16 cellular contexts compared by ENCODE assay signal in genomic region chr9:137220317-137221094, GRCh38. TPM values are rescaled to one million over a fixed set of nuclear protein-coding genes. Genes with fewer than 3 reads are reported as not detected.
DNase-seq lines count a peak whose midpoint lies in the region; ATAC-seq and TF ChIP-seq lines count a peak whose summit lies in the region.
"Had no signal": no experiment of that assay in that cellular context is flagged by ENCODE, and none has a peak within 500 bp of the region (broad histone marks: within the 10 kb centered on the region; RNA-seq: fewer than 3 reads in every experiment).

No MANE protein-coding gene starts in this region.

- TF ChIP-seq RAD21 in IMR-90 (IDR thresholded peaks at IDR 0.05; ENCODE audit: low read length): no peak

- no peak overlapping the region for H2BK5ac ChIP-seq in IMR-90 (ENCODE audit: low read depth, low read length, poor library complexity, severe bottlenecking)

- no peak overlapping the region for H3K4me2 ChIP-seq in IMR-90 (ENCODE audit: low read depth, low read length)

- intact Hi-C loops in activated naive CD4-positive, alpha-beta T cell treated with anti-CD3 and anti-CD28 coated beads for 36 hours (cut with micrococcal nuclease): loop anchor here (10.0 kb wide), 1 partner anchor 336 kb away; the partner anchor contains the start of gene TRAF2
- intact Hi-C loops in IMR-90 (cut with micrococcal nuclease): no loop called here

- H3K27me3 ChIP-seq in IMR-90 (ENCODE audit: control insufficient read depth, insufficient read depth, low read length): no peaks in the 10 kb centered on the region
- H3K27me3 ChIP-seq: pancreas had no signal

- H3K56ac ChIP-seq in IMR-90 (ENCODE audit: extremely low read depth, insufficient read depth, low read length): no peak overlapping the region

- no peak overlapping the region for H4K5ac ChIP-seq in IMR-90 (ENCODE audit: low read depth, low read length)

- no peak overlapping the region for H4K91ac ChIP-seq in IMR-90 (ENCODE audit: insufficient read depth, low read depth, low read length)

- H3K9me3 Mint-ChIP-seq in activated naive CD4-positive, alpha-beta T cell treated with anti-CD3 and anti-CD28 coated beads for 36 hours: no peaks in the 10 kb centered on the region
- no peaks in the 10 kb centered on the region for H3K9me3 Mint-ChIP-seq in activated naive CD8-positive, alpha-beta T cell treated with anti-CD3 and anti-CD28 coated beads, Interleukin-2, amount 50 U/mL, for 24 hours
- no peaks in the 10 kb centered on the region for H3K9me3 Mint-ChIP-seq in neural crest cell

- H3K4me3 ChIP-seq in IMR-90 (ENCODE audit: insufficient read depth, low read depth, low read length): no peak overlapping the region

- no peak for ATAC-seq in IMR-90 (ENCODE audit: low read depth)
- ATAC-seq in activated naive CD8-positive, alpha-beta T cell treated with anti-CD3 and anti-CD28 coated beads, Interleukin-2, amount 50 U/mL, for 24 hours: no peak
- ATAC-seq: pancreas had no signal

- H3K14ac ChIP-seq in IMR-90 (replicated peaks; ENCODE audit: low read depth, low read length): no peak overlapping the region

- no peak overlapping the region for H2BK20ac ChIP-seq in IMR-90 (ENCODE audit: low read depth, low read length)

- H3K23ac ChIP-seq in IMR-90 (ENCODE audit: low read depth, low read length): no peak overlapping the region

- H2BK120ac ChIP-seq in IMR-90 (ENCODE audit: low read depth, low read length): no peak overlapping the region

- peak overlapping the region; percentile 40 for H3K4me3 Mint-ChIP-seq in activated naive CD4-positive, alpha-beta T cell treated with anti-CD3 and anti-CD28 coated beads for 36 hours
- H3K4me3 Mint-ChIP-seq in activated naive CD8-positive, alpha-beta T cell treated with anti-CD3 and anti-CD28 coated beads, Interleukin-2, amount 50 U/mL, for 24 hours: peak overlapping the region; percentile 17
- H3K4me3 Mint-ChIP-seq in neural crest cell: peak overlapping the region; percentile 54

- no peak overlapping the region for H2AK5ac ChIP-seq in IMR-90 (ENCODE audit: low read depth, low read length)

- no peaks in the 10 kb centered on the region for H3K9me3 ChIP-seq in IMR-90 (ENCODE audit: control insufficient read depth, insufficient read depth, low read length)
- H3K9me3 ChIP-seq: pancreas had no signal

- POLR2A ChIA-PET in IMR-90 (lab: Charles Lee; ENCODE audit: unreplicated experiment): interaction anchor here (0.5 kb wide), 1 partner anchor 12 kb away, joined by 4 read pairs; no protein-coding TSS in a partner anchor

- no peaks in the 10 kb centered on the region for H4K20me1 ChIP-seq in IMR-90 (ENCODE audit: insufficient read depth, low read length)

- peaks cover 17% of the 10 kb centered on the region for H3K4me1 ChIP-seq in IMR-90 (ENCODE audit: control insufficient read depth, insufficient read depth, low read length)

- H4K8ac ChIP-seq in IMR-90 (ENCODE audit: low read depth in 2 of 2, low read length in 2 of 2): no peak overlapping the region

- TF ChIP-seq POLR2A in IMR-90 (IDR thresholded peaks at IDR 0.05; ENCODE audit: low read depth, low read length): no peak

- H3K9me1 ChIP-seq in IMR-90 (ENCODE audit: insufficient read depth, low read length): peaks cover 3% of the 10 kb centered on the region; the same call in 1 of the 2 replicates

- no peak overlapping the region for H3K27ac ChIP-seq in IMR-90 (ENCODE audit: insufficient read depth, low read length)
- H3K27ac ChIP-seq: epithelial cell of prostate had no signal

- no peak for DNase-seq in activated naive CD4-positive, alpha-beta T cell treated with anti-CD3 and anti-CD28 coated beads for 36 hours
- DNase-seq in activated naive CD4-positive, alpha-beta T cell treated with anti-CD3 and anti-CD28 coated beads, Interleukin-2, amount 50 U/mL, for 16 hours: no peak
- DNase-seq in IMR-90 (no peak), neural crest cell (ENCODE audit: low read depth, low spot score) (no peak), NCI-H1048 (lab: John Stamatoyannopoulos, UW) (no peak), SIG-M5 treated with dmso at 0.1 percent for 504 hours (lab: John Stamatoyannopoulos, UW; ENCODE audit: unreplicated experiment) (no peak)
- DNase-seq in activated naive CD8-positive, alpha-beta T cell treated with anti-CD3 and anti-CD28 coated beads, Interleukin-2, amount 50 U/mL, for 24 hours: no peak
- no peak for DNase-seq in effector CD8-positive, alpha-beta T cell (lab: John Stamatoyannopoulos, UW)
- DNase-seq: cerebellar nuclear complex, NCI-H2171, Right ventricle myocardium superior had no signal

- BruUV-seq in IMR-90 (replicated peaks; lab: Mats Ljungman, UMichigan): no TSS peak

- H3K36me3 ChIP-seq in IMR-90 (ENCODE audit: control insufficient read depth, insufficient read depth, low read length): peaks cover 12% of the 10 kb centered on the region
- H3K36me3 ChIP-seq: pancreas had no signal

- TF ChIP-seq CTCF in IMR-90 (conservative IDR thresholded peaks at IDR 0.05; ENCODE audit: low read depth, low read length): no peak
- TF ChIP-seq CTCF in neural crest cell (conservative IDR thresholded peaks at IDR 0.05): no peak

- no peak overlapping the region for H3K18ac ChIP-seq in IMR-90 (ENCODE audit: low read depth, low read length)

- peak overlapping the region; percentile 55 for H2AK9ac ChIP-seq in IMR-90 (replicated peaks; ENCODE audit: low read depth, low read length, poor library complexity)

- CTCF ChIA-PET in activated naive CD4-positive, alpha-beta T cell treated with anti-CD3 and anti-CD28 coated beads for 36 hours (lab: Charles Lee): no interaction called here
- CTCF ChIA-PET in IMR-90 (lab: Yijun Ruan, JAX): no interaction called here

- H3K27me3 Mint-ChIP-seq in activated naive CD4-positive, alpha-beta T cell treated with anti-CD3 and anti-CD28 coated beads for 36 hours (ENCODE audit: low read depth): no peaks in the 10 kb centered on the region
- H3K27me3 Mint-ChIP-seq in activated naive CD8-positive, alpha-beta T cell treated with anti-CD3 and anti-CD28 coated beads, Interleukin-2, amount 50 U/mL, for 24 hours: no peaks in the 10 kb centered on the region
- H3K27me3 Mint-ChIP-seq in neural crest cell (ENCODE audit: low read depth): peaks cover 2% of the 10 kb centered on the region

- in situ Hi-C loops in IMR-90 (cut with MboI; ENCODE audit: low sequenced_read_pairs): no loop called here

- H3K27ac Mint-ChIP-seq in activated naive CD4-positive, alpha-beta T cell treated with anti-CD3 and anti-CD28 coated beads for 36 hours: no peak overlapping the region
- no peak overlapping the region for H3K27ac Mint-ChIP-seq in activated naive CD8-positive, alpha-beta T cell treated with anti-CD3 and anti-CD28 coated beads, Interleukin-2, amount 50 U/mL, for 24 hours
- H3K27ac Mint-ChIP-seq in neural crest cell (ENCODE audit: unreplicated experiment): no peak overlapping the region

- H3K4me1 Mint-ChIP-seq in activated naive CD4-positive, alpha-beta T cell treated with anti-CD3 and anti-CD28 coated beads for 36 hours (ENCODE audit: low read depth): peaks cover 4% of the 10 kb centered on the region
- peaks cover 12% of the 10 kb centered on the region for H3K4me1 Mint-ChIP-seq in activated naive CD8-positive, alpha-beta T cell treated with anti-CD3 and anti-CD28 coated beads, Interleukin-2, amount 50 U/mL, for 24 hours
- H3K4me1 Mint-ChIP-seq in neural crest cell: no peaks in the 10 kb centered on the region

- H3K9ac ChIP-seq in IMR-90 (ENCODE audit: low read depth, low read length): no peak overlapping the region

- H2AFZ ChIP-seq in IMR-90 (replicated peaks; ENCODE audit: low read length, poor library complexity): no peak overlapping the region

- no peak overlapping the region for H2BK15ac ChIP-seq in IMR-90 (ENCODE audit: low read depth, low read length)

- peaks cover 0 to 4% of the 10 kb centered on the region in 2 experiments; a peak in 1 of 4 replicates for H3K79me1 ChIP-seq in IMR-90 (ENCODE audit: low read depth in 1 of 2, low read length in 2 of 2)

- dilution Hi-C loops in IMR-90 (cut with HindIII; ENCODE audit: low sequenced_read_pairs, unreplicated experiment): no loop called here

- WGBS in IMR-90 (ENCODE audit: extremely low coverage in 2 of 2, insufficient read length in 1 of 2), 2 experiments: 82% methylated on average over 37 of the region's 52 CpGs; no CpG with 5 or more reads in 1 of the 2 experiments

- H3K4ac ChIP-seq in IMR-90 (ENCODE audit: low read depth, low read length): no peak overlapping the region

- H3K36me3 Mint-ChIP-seq in activated naive CD4-positive, alpha-beta T cell treated with anti-CD3 and anti-CD28 coated beads for 36 hours (ENCODE audit: low read depth): no peaks in the 10 kb centered on the region
- H3K36me3 Mint-ChIP-seq in activated naive CD8-positive, alpha-beta T cell treated with anti-CD3 and anti-CD28 coated beads, Interleukin-2, amount 50 U/mL, for 24 hours (ENCODE audit: low read depth): no peaks in the 10 kb centered on the region
- H3K36me3 Mint-ChIP-seq in neural crest cell (ENCODE audit: low read depth): no peaks in the 10 kb centered on the region

RNA-seq across cellular contexts. Expression of gene RNF208, which starts 1.5 kb away (rescaled TPM):
- 1 to 10 TPM; 4.9 to 5.0 TPM for total RNA-seq in activated naive CD4-positive, alpha-beta T cell treated with anti-CD3 and anti-CD28 coated beads for 36 hours
- total RNA-seq in IMR-90 (2012; rRNA removed) (not detected in 2 replicates), neural crest cell (9.7 and 10.1 TPM in 2 replicates)
- 1.2 and 1.6 TPM in 2 replicates for polyA plus RNA-seq in IMR-90 (2012; rRNA removed)
- 1.3 and 3.7 TPM in 2 replicates for polyA plus RNA-seq in IMR-90 (2012; cell fraction: cytosol; rRNA removed)
- polyA plus RNA-seq in IMR-90 (2012; cell fraction: nucleus; rRNA removed; ENCODE audit: low replicate concordance): 3.4 and 10.0 TPM in 2 replicates
- total RNA-seq: H4, skeletal muscle tissue, urinary bladder had no signal

RNA-seq across cellular contexts. Expression of gene CYSRT1, which starts 4.5 kb away (rescaled TPM):
- total RNA-seq in activated naive CD4-positive, alpha-beta T cell treated with anti-CD3 and anti-CD28 coated beads for 36 hours: under 1 TPM; 0.17 to 0.26 TPM
- total RNA-seq in IMR-90 (2012; rRNA removed) (0.18 TPM in 1 of 2 replicates, not detected in the other), neural crest cell (1.2 and 1.6 TPM in 2 replicates)
- polyA plus RNA-seq in IMR-90 (2012; rRNA removed): 0.84 and 0.93 TPM in 2 replicates
- 1.1 and 1.6 TPM in 2 replicates for polyA plus RNA-seq in IMR-90 (2012; cell fraction: cytosol; rRNA removed)
- polyA plus RNA-seq in IMR-90 (2012; cell fraction: nucleus; rRNA removed; ENCODE audit: low replicate concordance): 1.1 and 2.5 TPM in 2 replicates
- total RNA-seq: Right ventricle myocardium superior, skeletal muscle tissue had no signal

RNA-seq across cellular contexts. Expression of gene RNF224, which starts 6.8 kb away (rescaled TPM):
- total RNA-seq in activated naive CD4-positive, alpha-beta T cell treated with anti-CD3 and anti-CD28 coated beads for 36 hours: not detected
- total RNA-seq in IMR-90 (2012; rRNA removed) (not detected in 2 replicates), neural crest cell (0.16 TPM in 1 of 2 replicates, not detected in the other)
- not detected in 2 replicates for polyA plus RNA-seq in IMR-90 (2012; rRNA removed)
- not detected in 2 replicates for polyA plus RNA-seq in IMR-90 (2012; cell fraction: cytosol; rRNA removed)
- polyA plus RNA-seq in IMR-90 (2012; cell fraction: nucleus; rRNA removed; ENCODE audit: low replicate concordance): 0.12 TPM in 1 of 2 replicates, not detected in the other
- total RNA-seq: H4, Right ventricle myocardium superior, skeletal muscle tissue, urinary bladder had no signal

RNA-seq across cellular contexts. Expression of gene SLC34A3, which starts 10.2 kb away (rescaled TPM):
- total RNA-seq in activated naive CD4-positive, alpha-beta T cell treated with anti-CD3 and anti-CD28 coated beads for 36 hours: not detected
- total RNA-seq in IMR-90 (2012; rRNA removed) (not detected in 2 replicates), neural crest cell (not detected in 2 replicates)
- not detected in 2 replicates for polyA plus RNA-seq in IMR-90 (2012; rRNA removed)
- polyA plus RNA-seq in IMR-90 (2012; cell fraction: cytosol; rRNA removed): not detected in 2 replicates
- polyA plus RNA-seq in IMR-90 (2012; cell fraction: nucleus; rRNA removed; ENCODE audit: low replicate concordance): 0.09 TPM in 1 of 2 replicates, not detected in the other
- total RNA-seq: H4, Right ventricle myocardium superior, skeletal muscle tissue, urinary bladder had no signal

RNA-seq across cellular contexts. Expression of gene NDOR1, which starts 15.0 kb away (rescaled TPM):
- 10 to 100 TPM; 25.3 to 26.1 TPM for total RNA-seq in activated naive CD4-positive, alpha-beta T cell treated with anti-CD3 and anti-CD28 coated beads for 36 hours
- total RNA-seq in IMR-90 (2012; rRNA removed) (0.90 and 1.1 TPM in 2 replicates), neural crest cell (36.6 and 39.4 TPM in 2 replicates)
- polyA plus RNA-seq in IMR-90 (2012; rRNA removed): 10.6 and 14.0 TPM in 2 replicates
- polyA plus RNA-seq in IMR-90 (2012; cell fraction: cytosol; rRNA removed): 4.5 and 5.9 TPM in 2 replicates
- 35.3 and 101 TPM in 2 replicates for polyA plus RNA-seq in IMR-90 (2012; cell fraction: nucleus; rRNA removed; ENCODE audit: low replicate concordance)
